Comparison of ENCODE assay signal across 10 cellular contexts in genomic region chr1:59375321-59376220, GRCh38.
A peak's percentile ranks its signal among the peaks of the same experiment; 100 is the strongest.
DNase-seq lines count a peak whose midpoint lies in the region; ATAC-seq, FAIRE-seq and TF ChIP-seq lines count a peak whose summit lies in the region.
"Had no signal": no experiment of that assay in that cellular context is flagged by ENCODE, and none has a peak within 500 bp of the region (broad histone marks: within the 10 kb centered on the region; RNA-seq: fewer than 3 reads in every experiment).

No MANE protein-coding gene starts in this region.

- DNase-seq in A172 (ENCODE audit: low spot score) (peak; percentile 97), HTR-8/SVneo (ENCODE audit: insufficient read length, low spot score) (peak; percentile 55), brain pericyte (ENCODE audit: low read depth, low spot score) (peak; percentile 86), lung (ENCODE audit: low spot score) (no peak), NCI-H446 treated with DMSO at 0.1 percent for 48 hours (lab: John Stamatoyannopoulos, UW) (no peak)
- no peak for DNase-seq in activated CD8-positive, alpha-beta T cell treated with anti-CD3 and anti-CD28 coated beads for 36 hours
- DNase-seq: BE2C, ovary had no signal

- H3K9me3 Mint-ChIP-seq in activated CD8-positive, alpha-beta T cell treated with anti-CD3 and anti-CD28 coated beads for 36 hours: peaks cover 11% of the 10 kb centered on the region

- TF ChIP-seq CTCF in lung (IDR thresholded peaks at IDR 0.05; ENCODE audit: control extremely low read depth, extremely low read depth): no peak
- no peak for TF ChIP-seq CTCF in activated CD8-positive, alpha-beta T cell treated with anti-CD3 and anti-CD28 coated beads for 36 hours (IDR thresholded peaks at IDR 0.05)

- CTCF ChIA-PET in activated CD8-positive, alpha-beta T cell treated with anti-CD3 and anti-CD28 coated beads for 36 hours (lab: Charles Lee): no interaction called here

- no peaks in the 10 kb centered on the region for H3K36me3 ChIP-seq in lung (ENCODE audit: control insufficient read depth in 2 of 2, insufficient read depth in 2 of 2, low read length in 2 of 2)
- H3K36me3 ChIP-seq: BE2C, ovary had no signal

- intact Hi-C loops in activated CD8-positive, alpha-beta T cell treated with anti-CD3 and anti-CD28 coated beads for 36 hours (cut with micrococcal nuclease): no loop called here

- no peak overlapping the region for H3K27ac Mint-ChIP-seq in activated CD8-positive, alpha-beta T cell treated with anti-CD3 and anti-CD28 coated beads for 36 hours

- H3K27me3 ChIP-seq in lung (ENCODE audit: control insufficient read depth, insufficient read depth): no peaks in the 10 kb centered on the region
- H3K27me3 ChIP-seq: BE2C, ovary had no signal

- H3K27ac ChIP-seq in lung (ENCODE audit: low read depth in 1 of 2, low read length in 1 of 2): no peak overlapping the region

- POLR2A ChIA-PET in activated CD8-positive, alpha-beta T cell treated with anti-CD3 and anti-CD28 coated beads for 36 hours (lab: Charles Lee): no interaction called here

- H3K27me3 Mint-ChIP-seq in activated CD8-positive, alpha-beta T cell treated with anti-CD3 and anti-CD28 coated beads for 36 hours: no peaks in the 10 kb centered on the region

- H3K36me3 Mint-ChIP-seq in activated CD8-positive, alpha-beta T cell treated with anti-CD3 and anti-CD28 coated beads for 36 hours (ENCODE audit: low read depth): peaks cover 21% of the 10 kb centered on the region

- H3K9me3 ChIP-seq in lung (ENCODE audit: control insufficient read depth in 2 of 2, insufficient read depth in 1 of 2, low read length in 1 of 2): no peaks in the 10 kb centered on the region
- H3K9me3 ChIP-seq: BE2C, ovary had no signal

- peak; percentile 40 for FAIRE-seq in HTR-8/SVneo (lab: Jason Lieb, UNC)

- H3K4me3 Mint-ChIP-seq in activated CD8-positive, alpha-beta T cell treated with anti-CD3 and anti-CD28 coated beads for 36 hours: no peak overlapping the region

- peak; percentile 47 for ATAC-seq in lung (ENCODE audit: insufficient read depth, low FRiP score)
- no peak for ATAC-seq in HG03196 (IDR thresholded peaks at IDR 0.05; ENCODE audit: unreplicated experiment)
- ATAC-seq in GM18867 (IDR thresholded peaks at IDR 0.05; ENCODE audit: unreplicated experiment): no peak
- ATAC-seq in activated CD8-positive, alpha-beta T cell treated with anti-CD3 and anti-CD28 coated beads for 36 hours: no peak

- 89 to 90% methylated on average over 6 of the region's 6 CpGs for WGBS in lung, 2 donors

- no peaks in the 10 kb centered on the region for H3K4me1 ChIP-seq in lung (ENCODE audit: control insufficient read depth in 2 of 2, insufficient read depth in 2 of 2, low read length in 2 of 2)
- H3K4me1 ChIP-seq: BE2C had no signal

- H3K4me3 ChIP-seq in lung: no peak overlapping the region
- H3K4me3 ChIP-seq: ovary had no signal

- peaks cover 4% of the 10 kb centered on the region for H3K4me1 Mint-ChIP-seq in activated CD8-positive, alpha-beta T cell treated with anti-CD3 and anti-CD28 coated beads for 36 hours (ENCODE audit: low read depth)

Comparison
In these comparisons a context has a peak if more than half of its experiments do, and no peak if none do; other contexts are left out.
1. DNase-seq: peak in A172 (single experiment), HTR-8/SVneo (single experiment) and brain pericyte (single experiment); none in lung (single experiment), activated CD8-positive, alpha-beta T cell treated with anti-CD3 and anti-CD28 coated beads for 36 hours (single experiment) and NCI-H446 treated with DMSO at 0.1 percent for 48 hours (single experiment).